In genomic region chr19:16085115-16085514, GRCh38 we compare ENCODE assay signal across 1 cellular context.
TF ChIP-seq lines count a peak whose summit lies in the region.

No MANE protein-coding gene starts in this region.

TF ChIP-seq in IMR-90, 13 proteins besides CTCF, POLR2A, EP300 and RAD21:
- peak; percentile 87 for TF ChIP-seq CEBPB (IDR thresholded peaks at IDR 0.05; ENCODE audit: low read depth, low read length)
- 0 out of 2 replicates have a peak, but pooled peaks have one; percentile 10 for TF ChIP-seq FOS (IDR thresholded peaks at IDR 0.05; ENCODE audit: low read depth, low read length)
- no peak for TF ChIP-seq USF2 (IDR thresholded peaks at IDR 0.05; ENCODE audit: low read depth, low read length)
